Comparison of ENCODE assay signal across 8 cellular contexts in genomic region chr19:45632468-45633196, GRCh38. TPM values are rescaled to one million over a fixed set of nuclear protein-coding genes. Genes with fewer than 3 reads are reported as not detected.
DNase-seq lines count a peak whose midpoint lies in the region; ATAC-seq and TF ChIP-seq lines count a peak whose summit lies in the region.

No MANE protein-coding gene starts in this region.

- in situ Hi-C loops in brain microvascular endothelial cell (cut with HindIII; ENCODE audit: low pct_ligation_motif_present, low sequenced_read_pairs), result no loop called here

- TF ChIP-seq RAD21 in SK-N-SH (IDR thresholded peaks at IDR 0.05; ENCODE audit: low read length), result no peak

- peak overlapping the region in 1 of 2 experiments; percentile 84; a peak in 2 of 4 replicates for H3K27ac ChIP-seq in SK-N-SH (ENCODE audit: low read depth in 2 of 2, low read length in 1 of 2)
- no peak overlapping the region for H3K27ac ChIP-seq in brain microvascular endothelial cell
- no peak overlapping the region for H3K27ac ChIP-seq in iPS-20b (ENCODE audit: low read length)

- peak; percentile 98 for DNase-seq in AG20443 (ENCODE audit: low spot score)
- DNase-seq in HPDE6-E6E7 (ENCODE audit: extremely low spot score), result peak; percentile 98
- peak; percentile 96 for DNase-seq in SK-N-SH
- DNase-seq in brain microvascular endothelial cell, result peak; percentile 70
- peak; percentile 49 for DNase-seq in stimulated activated CD4-positive, alpha-beta T cell treated with anti-CD3 and anti-CD28 coated beads, Interleukin-4, amount 100 ng/mL, for 24 hours
- DNase-seq in GF-D8 (lab: John Stamatoyannopoulos, UW), result no peak

- no peaks in the 10 kb centered on the region for H4K20me1 ChIP-seq in SK-N-SH (ENCODE audit: insufficient read depth)

- H3K4me1 ChIP-seq in SK-N-SH (ENCODE audit: control insufficient read depth in 1 of 2, insufficient read depth in 2 of 2, low read depth in 1 of 2, low read length in 1 of 2), result peaks cover 3 to 19% of the 10 kb centered on the region in 2 experiments; a peak in 2 of 4 replicates
- H3K4me1 ChIP-seq in iPS-20b (ENCODE audit: insufficient read depth, low read length), result peaks cover 11% of the 10 kb centered on the region

- H3K79me2 ChIP-seq in SK-N-SH (ENCODE audit: insufficient read depth), result no peaks in the 10 kb centered on the region

- H3K4me2 ChIP-seq in SK-N-SH, result peak overlapping the region; percentile 55; the same call in 1 of the 2 replicates

- H3K9ac ChIP-seq in SK-N-SH, result no peak overlapping the region
- H3K9ac ChIP-seq in iPS-20b (ENCODE audit: low read depth, low read length), result peak overlapping the region; percentile 66; the same call in 1 of the 2 replicates

- H2AFZ ChIP-seq in SK-N-SH (ENCODE audit: low read depth), result peak overlapping the region; percentile 60; the same call in 1 of the 2 replicates

- ATAC-seq in HG02678 (IDR thresholded peaks at IDR 0.05; ENCODE audit: unreplicated experiment), result no peak

- 51% methylated on average over 24 of the region's 27 CpGs for WGBS in SK-N-SH (ENCODE audit: low lambda C conversion rate)

- H3F3A ChIP-seq in SK-N-SH (replicated peaks; ENCODE audit: insufficient read depth), result peaks cover 34% of the 10 kb centered on the region

- H3K9me3 ChIP-seq in SK-N-SH, result no peaks in the 10 kb centered on the region
- H3K9me3 ChIP-seq in iPS-20b (ENCODE audit: insufficient read depth, low read depth, low read length), result no peaks in the 10 kb centered on the region

- H3K36me3 ChIP-seq in SK-N-SH (replicated peaks in 1 of 2; ENCODE audit: control insufficient read depth in 1 of 2, insufficient read depth in 2 of 2, low read length in 1 of 2) (no peaks in the 10 kb centered on the region), brain microvascular endothelial cell (replicated peaks) (peaks cover 12% of the 10 kb centered on the region), iPS-20b (ENCODE audit: insufficient read depth, low read depth, low read length) (no peaks in the 10 kb centered on the region)

- POLR2A ChIA-PET in SK-N-SH (lab: Yijun Ruan, JAX), result interaction anchor here (0.7 kb wide), 1 partner anchor 13 kb away, joined by 3 read pairs; no protein-coding TSS in a partner anchor

- no peaks in the 10 kb centered on the region for H3K9me2 ChIP-seq in SK-N-SH

- H3K27me3 ChIP-seq in SK-N-SH (ENCODE audit: insufficient read depth), result no peaks in the 10 kb centered on the region
- no peaks in the 10 kb centered on the region for H3K27me3 ChIP-seq in brain microvascular endothelial cell (replicated peaks)
- H3K27me3 ChIP-seq in iPS-20b (ENCODE audit: insufficient read depth, low read length), result no peaks in the 10 kb centered on the region

- TF ChIP-seq CTCF in SK-N-SH (IDR thresholded peaks at IDR 0.05) (no peak), brain microvascular endothelial cell (IDR thresholded peaks at IDR 0.05; ENCODE audit: low read depth, low read length, missing control alignments) (no peak)

- CTCF ChIA-PET in SK-N-SH (lab: Yijun Ruan, JAX), result interaction anchor here (6.2 kb wide), 1 partner anchor 11 kb away, joined by 53 read pairs; no protein-coding TSS in a partner anchor

- no peak for TF ChIP-seq EP300 in SK-N-SH (IDR thresholded peaks at IDR 0.05; ENCODE audit: borderline replicate concordance in 1 of 2, low read depth in 1 of 2, low read length in 1 of 2)

- H3K4me3 ChIP-seq in SK-N-SH (ENCODE audit: low read depth in 2 of 2, low read length in 1 of 2) (no peak overlapping the region), brain microvascular endothelial cell (ENCODE audit: low read depth, low read length) (no peak overlapping the region), iPS-20b (ENCODE audit: low read length) (peak overlapping the region; percentile 55)

TF ChIP-seq in SK-N-SH, 30 proteins besides CTCF, POLR2A, EP300 and RAD21:
- peak; percentile 82 for TF ChIP-seq FOSL2 (IDR thresholded peaks at IDR 0.05; ENCODE audit: borderline replicate concordance, low read depth)
- TF ChIP-seq TEAD4 (IDR thresholded peaks at IDR 0.05; ENCODE audit: borderline replicate concordance, insufficient read depth), result no peak
- peak; percentile 22; the same call in 1 of the 2 replicates for TF ChIP-seq TCF12 (IDR thresholded peaks at IDR 0.05)
- no peak for TF ChIP-seq CHD2 (IDR thresholded peaks at IDR 0.05; ENCODE audit: low read length, partially characterized antibody)
- TF ChIP-seq, protein P1, sequence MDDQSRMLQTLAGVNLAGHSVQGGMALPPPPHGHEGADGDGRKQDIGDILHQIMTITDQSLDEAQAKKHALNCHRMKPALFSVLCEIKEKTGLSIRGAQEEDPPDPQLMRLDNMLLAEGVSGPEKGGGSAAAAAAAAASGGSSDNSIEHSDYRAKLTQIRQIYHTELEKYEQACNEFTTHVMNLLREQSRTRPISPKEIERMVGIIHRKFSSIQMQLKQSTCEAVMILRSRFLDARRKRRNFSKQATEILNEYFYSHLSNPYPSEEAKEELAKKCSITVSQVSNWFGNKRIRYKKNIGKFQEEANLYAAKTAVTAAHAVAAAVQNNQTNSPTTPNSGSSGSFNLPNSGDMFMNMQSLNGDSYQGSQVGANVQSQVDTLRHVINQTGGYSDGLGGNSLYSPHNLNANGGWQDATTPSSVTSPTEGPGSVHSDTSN (IDR thresholded peaks at IDR 0.05), result 0 out of 2 replicates have a peak, but pooled peaks have one; percentile 13
- TF ChIP-seq GABPA (IDR thresholded peaks at IDR 0.05; ENCODE audit: low read depth), result no peak
- TF ChIP-seq NFIC (IDR thresholded peaks at IDR 0.05; ENCODE audit: borderline replicate concordance), result no peak
- TF ChIP-seq TAF1 (IDR thresholded peaks at IDR 0.05; ENCODE audit: borderline replicate concordance, low read depth, low read length), result no peak
- peak; percentile 56; the same call in 1 of the 2 replicates for TF ChIP-seq JUND (IDR thresholded peaks at IDR 0.05)
- no peak for TF ChIP-seq SIN3A (IDR thresholded peaks at IDR 0.05; ENCODE audit: borderline replicate concordance, low read depth, low read length)
- no peak for TF ChIP-seq EZH2phosphoT487 (IDR thresholded peaks at IDR 0.05; ENCODE audit: borderline replicate concordance, low read depth)
- TF ChIP-seq, protein P2, sequence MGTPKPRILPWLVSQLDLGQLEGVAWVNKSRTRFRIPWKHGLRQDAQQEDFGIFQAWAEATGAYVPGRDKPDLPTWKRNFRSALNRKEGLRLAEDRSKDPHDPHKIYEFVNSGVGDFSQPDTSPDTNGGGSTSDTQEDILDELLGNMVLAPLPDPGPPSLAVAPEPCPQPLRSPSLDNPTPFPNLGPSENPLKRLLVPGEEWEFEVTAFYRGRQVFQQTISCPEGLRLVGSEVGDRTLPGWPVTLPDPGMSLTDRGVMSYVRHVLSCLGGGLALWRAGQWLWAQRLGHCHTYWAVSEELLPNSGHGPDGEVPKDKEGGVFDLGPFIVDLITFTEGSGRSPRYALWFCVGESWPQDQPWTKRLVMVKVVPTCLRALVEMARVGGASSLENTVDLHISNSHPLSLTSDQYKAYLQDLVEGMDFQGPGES (IDR thresholded peaks at IDR 0.05; ENCODE audit: low read depth, low read length), result no peak
- TF ChIP-seq, protein P3, sequence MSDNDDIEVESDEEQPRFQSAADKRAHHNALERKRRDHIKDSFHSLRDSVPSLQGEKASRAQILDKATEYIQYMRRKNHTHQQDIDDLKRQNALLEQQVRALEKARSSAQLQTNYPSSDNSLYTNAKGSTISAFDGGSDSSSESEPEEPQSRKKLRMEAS (IDR thresholded peaks at IDR 0.05; ENCODE audit: low read depth), result peak; percentile 53; the same call in 1 of the 2 replicates
- TF ChIP-seq POLR2AphosphoS5 (IDR thresholded peaks at IDR 0.05; ENCODE audit: low read depth, low read length), result peak; percentile 70; the same call in 1 of the 2 replicates
TF ChIP-seq in SK-N-SH: peak in this region for 6.

RNA-seq across cellular contexts. Expression of gene EML2, which starts 6.6 kb away (rescaled TPM):
- 10.3 and 12.4 TPM in 2 replicates for polyA plus RNA-seq in SK-N-SH (2012; rRNA removed)
- polyA plus RNA-seq in SK-N-SH (2012; cell fraction: cytosol; rRNA removed), result 4.0 and 7.6 TPM in 2 replicates
- 24.4 and 27.6 TPM in 2 replicates for polyA plus RNA-seq in SK-N-SH (2012; cell fraction: nucleus; rRNA removed)

RNA-seq across cellular contexts. Expression of gene GPR4, which starts 30.6 kb away (rescaled TPM):
- polyA plus RNA-seq in SK-N-SH (2012; rRNA removed), result 0.29 and 0.69 TPM in 2 replicates
- polyA plus RNA-seq in SK-N-SH (2012; cell fraction: cytosol; rRNA removed), result 0.54 and 0.55 TPM in 2 replicates
- 0.38 and 0.69 TPM in 2 replicates for polyA plus RNA-seq in SK-N-SH (2012; cell fraction: nucleus; rRNA removed)

RNA-seq across cellular contexts. Expression of gene GIPR, which starts 35.4 kb away (rescaled TPM):
- 1.3 and 1.4 TPM in 2 replicates for polyA plus RNA-seq in SK-N-SH (2012; rRNA removed)
- polyA plus RNA-seq in SK-N-SH (2012; cell fraction: cytosol; rRNA removed), result 0.22 and 0.35 TPM in 2 replicates
- 9.1 and 9.2 TPM in 2 replicates for polyA plus RNA-seq in SK-N-SH (2012; cell fraction: nucleus; rRNA removed)

RNA-seq across cellular contexts. Expression of gene OPA3, which starts 48.0 kb away (rescaled TPM):
- 10.0 and 11.1 TPM in 2 replicates for polyA plus RNA-seq in SK-N-SH (2012; rRNA removed)
- polyA plus RNA-seq in SK-N-SH (2012; cell fraction: cytosol; rRNA removed), result 6.0 and 6.6 TPM in 2 replicates
- polyA plus RNA-seq in SK-N-SH (2012; cell fraction: nucleus; rRNA removed), result 10.7 and 12.1 TPM in 2 replicates

RNA-seq across cellular contexts. Expression of gene SNRPD2, which starts 59.1 kb away (rescaled TPM):
- 1,248 and 1,471 TPM in 2 replicates for polyA plus RNA-seq in SK-N-SH (2012; rRNA removed)
- polyA plus RNA-seq in SK-N-SH (2012; cell fraction: cytosol; rRNA removed), result 1,523 and 1,646 TPM in 2 replicates
- 342 and 654 TPM in 2 replicates for polyA plus RNA-seq in SK-N-SH (2012; cell fraction: nucleus; rRNA removed)
